In genomic region chr3:134212898-134213665, GRCh38 we compare ENCODE assay signal across 8 cellular contexts.
A peak's percentile ranks its signal among the peaks of the same experiment; 100 is the strongest.
DNase-seq lines count a peak whose midpoint lies in the region; ATAC-seq and TF ChIP-seq lines count a peak whose summit lies in the region.

No MANE protein-coding gene starts in this region.

- TF ChIP-seq CTCF in AG09309 (IDR thresholded peaks at IDR 0.05; ENCODE audit: control insufficient read depth, insufficient read depth, low read depth, low read length, missing control alignments): peak; percentile 97

- no peak overlapping the region for H3K4me3 ChIP-seq in AG09309 (ENCODE audit: control insufficient read depth, low read depth, low read length)

- ATAC-seq in GM18907 (IDR thresholded peaks at IDR 0.05; ENCODE audit: unreplicated experiment) (peak; percentile 75), HG03378 (IDR thresholded peaks at IDR 0.05; ENCODE audit: unreplicated experiment) (peak; percentile 79)

- DNase-seq in AG09309 (ENCODE audit: low read depth) (no peak), NCI-H748 (lab: John Stamatoyannopoulos, UW; ENCODE audit: unreplicated experiment) (peak; percentile 60), ecto neural progenitor cell (ENCODE audit: low spot score) (peak; percentile 87), medulla oblongata (ENCODE audit: extremely low spot score) (peak; percentile 85)
- DNase-seq in activated CD4-positive, alpha-beta T cell treated with anti-CD3 and anti-CD28 coated beads, Interleukin-2, amount 50 U/mL, for 48 hours: peak; percentile 95
- peak; percentile 64 to 69 for DNase-seq in stimulated activated CD8-positive, alpha-beta memory T cell treated with anti-CD3 and anti-CD28 coated beads, Interleukin-15, amount 100 ng/mL, for 48 hours (ENCODE audit: low read depth in 2 of 2)
